In genomic region chr15:44713006-44713966, GRCh38 we compare ENCODE assay signal across 8 cellular contexts. TPM values are rescaled to one million over a fixed set of nuclear protein-coding genes. Genes with fewer than 3 reads are reported as not detected.
DNase-seq lines count a peak whose midpoint lies in the region; ATAC-seq and TF ChIP-seq lines count a peak whose summit lies in the region.

No MANE protein-coding gene starts in this region.

- H3K4me3 ChIP-seq in GM12875 (ENCODE audit: low read depth, low read length) (peak overlapping the region; percentile 99), Peyer's patch (peak overlapping the region; percentile 74 to 95 (median 76)), duodenal mucosa (ENCODE audit: low read depth in 1 of 2, low read length in 2 of 2) (peak overlapping the region; percentile 87 to 88), neutrophil (ENCODE audit: low read depth in 1 of 2, low read length in 1 of 2) (peak overlapping the region; percentile 100)

- H3K36me3 ChIP-seq in Peyer's patch: peaks cover 0 to 41% (median 0%) of the 10 kb centered on the region in 3 donors
- H3K36me3 ChIP-seq in duodenal mucosa (ENCODE audit: control insufficient read depth in 1 of 2, insufficient read depth in 2 of 2, low read length in 2 of 2): peaks cover 35 to 40% of the 10 kb centered on the region in 2 donors
- H3K36me3 ChIP-seq in neutrophil: peaks cover 60% of the 10 kb centered on the region

- ATAC-seq in GM21529 (IDR thresholded peaks at IDR 0.05; ENCODE audit: unreplicated experiment): no peak
- no peak for ATAC-seq in GM21423 (IDR thresholded peaks at IDR 0.05; ENCODE audit: unreplicated experiment)
- no peak for ATAC-seq in GM18498 (IDR thresholded peaks at IDR 0.05; ENCODE audit: unreplicated experiment)

- H3K27me3 ChIP-seq in Peyer's patch (no peaks in the 10 kb centered on the region), duodenal mucosa (ENCODE audit: control insufficient read depth in 1 of 2, insufficient read depth in 2 of 2, low read length in 2 of 2) (no peaks in the 10 kb centered on the region), neutrophil (no peaks in the 10 kb centered on the region)

- H3K27ac ChIP-seq in Peyer's patch: peak overlapping the region; percentile 32 to 98 (median 98)
- H3K27ac ChIP-seq in duodenal mucosa (ENCODE audit: low read depth, low read length): peak overlapping the region; percentile 100
- H3K27ac ChIP-seq in neutrophil: peak overlapping the region; percentile 96

- TF ChIP-seq CTCF in GM12875 (IDR thresholded peaks at IDR 0.05; ENCODE audit: borderline replicate concordance, insufficient read depth, low read depth, low read length) (no peak), Peyer's patch (IDR thresholded peaks at IDR 0.05) (peak in 2 of 6 experiments; percentile 14 to 39), neutrophil (IDR thresholded peaks at IDR 0.05) (no peak)

- peak overlapping the region; percentile 98 to 100 for H3K9ac ChIP-seq in duodenal mucosa (ENCODE audit: low read depth in 1 of 2, low read length in 2 of 2)

- H3K4me1 ChIP-seq in Peyer's patch (peaks cover 0 to 43% (median 14%) of the 10 kb centered on the region in 4 donors), duodenal mucosa (ENCODE audit: control insufficient read depth in 1 of 2, insufficient read depth in 2 of 2, low read length in 2 of 2) (peaks cover 22 to 36% of the 10 kb centered on the region in 2 donors), neutrophil (ENCODE audit: control insufficient read depth in 1 of 2, insufficient read depth in 1 of 2, low read depth in 1 of 2, low read length in 1 of 2) (peaks cover 51 to 58% of the 10 kb centered on the region in 2 experiments)

- TF ChIP-seq POLR2A in Peyer's patch (IDR thresholded peaks at IDR 0.05): no peak

- DNase-seq in AG08395 (ENCODE audit: low spot score) (peak; percentile 34), Peyer's patch (no peak)

- no peaks in the 10 kb centered on the region for H3K9me3 ChIP-seq in Peyer's patch
- H3K9me3 ChIP-seq in duodenal mucosa (ENCODE audit: control insufficient read depth in 1 of 2, low read length in 2 of 2): no peaks in the 10 kb centered on the region
- peaks cover 6% of the 10 kb centered on the region for H3K9me3 ChIP-seq in neutrophil

RNA-seq across cellular contexts. Expression of gene B2M, which starts 2.0 kb away (rescaled TPM):
- over 10,000 TPM in 1 of 4 donors, 1,000 to 10,000 TPM in 3; 2,244 to 13,999 (median 5,894) TPM for total RNA-seq in Peyer's patch

RNA-seq across cellular contexts. Expression of gene PATL2, which starts 2.2 kb away (rescaled TPM):
- total RNA-seq in Peyer's patch: 10 to 100 TPM in 2 of 4 donors, 1 to 10 TPM in 2; 4.0 to 35.5 (median 9.5) TPM

RNA-seq across cellular contexts. Expression of gene TRIM69, which starts 23.0 kb away (rescaled TPM):
- 10 to 100 TPM in 2 of 4 donors, 1 to 10 TPM in 2; 6.7 to 11.7 (median 8.9) TPM for total RNA-seq in Peyer's patch

RNA-seq across cellular contexts. Expression of gene SPG11, which starts 49.8 kb away (rescaled TPM):
- total RNA-seq in Peyer's patch: 100 to 1,000 TPM; 125 to 215 (median 167) TPM
